9 cellular contexts compared by ENCODE assay signal in the genomic region with DNA sequence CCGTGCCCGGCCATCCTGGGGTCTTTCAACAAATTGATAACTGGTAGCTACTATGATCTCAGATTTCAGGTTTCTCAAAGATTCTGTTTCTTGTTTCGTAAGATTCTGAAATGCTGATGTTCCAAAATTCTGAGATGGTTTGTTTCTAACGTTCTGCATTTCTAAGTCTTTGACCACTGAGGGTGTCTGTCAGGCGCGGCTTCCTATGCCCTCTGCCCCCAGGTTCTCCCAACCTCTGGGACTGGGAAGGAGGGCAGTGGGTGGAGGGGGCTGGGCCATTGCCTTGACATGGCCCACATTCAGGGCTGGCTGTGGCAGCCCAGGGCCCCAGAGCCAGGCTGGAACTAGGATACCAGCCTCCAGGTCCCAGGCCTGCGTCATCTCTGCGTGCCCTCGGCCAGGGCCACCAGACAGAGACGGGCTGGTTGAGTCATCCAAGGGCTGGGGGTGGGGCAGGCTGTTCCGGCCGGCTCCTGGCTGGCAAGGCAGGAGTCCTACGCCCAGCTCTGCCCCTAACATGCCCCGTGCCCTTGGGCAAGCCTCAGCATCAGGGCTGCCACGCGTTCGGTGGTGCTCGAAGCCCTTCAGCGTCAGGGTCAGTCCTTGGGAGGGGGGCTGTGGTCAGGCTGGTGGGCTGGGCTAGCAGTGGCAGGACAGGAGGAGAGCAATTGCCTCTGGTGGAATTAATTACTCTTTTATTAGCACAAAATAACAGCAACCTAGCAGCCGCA. TPM values are rescaled to one million over a fixed set of nuclear protein-coding genes. Genes with fewer than 3 reads are reported as not detected.
DNase-seq lines count a peak whose midpoint lies in the region; ATAC-seq, FAIRE-seq and TF ChIP-seq lines count a peak whose summit lies in the region.
"Had no signal": no experiment of that assay in that cellular context is flagged by ENCODE, and none has a peak within 500 bp of the region (broad histone marks: within the 10 kb centered on the region; RNA-seq: fewer than 3 reads in every experiment).

No MANE protein-coding gene starts in this region.

- no peaks in the 10 kb centered on the region for H3K9me3 ChIP-seq in upper lobe of right lung

- H3K36me3 ChIP-seq in upper lobe of right lung: no peaks in the 10 kb centered on the region

- intact Hi-C loops in upper lobe of right lung (cut with DNase I): no loop called here

- no peaks in the 10 kb centered on the region for H3K9me3 Mint-ChIP-seq in central memory CD8-positive, alpha-beta T cell

- no peaks in the 10 kb centered on the region for H3K27me3 ChIP-seq in upper lobe of right lung

- peaks cover 31% of the 10 kb centered on the region for H3K4me1 Mint-ChIP-seq in central memory CD8-positive, alpha-beta T cell

- FAIRE-seq in frontal cortex (lab: Jason Lieb, UNC): no peak

- DNase-seq in Caki2 (ENCODE audit: low read depth): peak; percentile 81
- DNase-seq in NB4 (ENCODE audit: low read depth): peak; percentile 90
- no peak for DNase-seq in central memory CD8-positive, alpha-beta T cell (ENCODE audit: low spot score in 2 of 2)
- DNase-seq in lung microvascular endothelial cell (ENCODE audit: low read depth in 2 of 2): peak; percentile 62 to 66
- DNase-seq in upper lobe of right lung: peak; percentile 88
- no peak for DNase-seq in stimulated activated CD4-positive, alpha-beta T cell treated with anti-CD3 and anti-CD28 coated beads, Interleukin-4, amount 100 ng/mL, for 24 hours
- DNase-seq in frontal cortex (ENCODE audit: low spot score in 2 of 2): no peak

- H3K36me3 Mint-ChIP-seq in central memory CD8-positive, alpha-beta T cell (ENCODE audit: insufficient read depth): peaks cover 12% of the 10 kb centered on the region

- TF ChIP-seq CTCF in NB4 (IDR thresholded peaks at IDR 0.05; ENCODE audit: low read depth, low read length): no peak
- no peak for TF ChIP-seq CTCF in upper lobe of right lung (IDR thresholded peaks at IDR 0.05)

- no peak for ATAC-seq in central memory CD8-positive, alpha-beta T cell (replicated peaks; ENCODE audit: extremely low read depth, poor library complexity, severe bottlenecking)
- ATAC-seq in upper lobe of right lung (peak; percentile 70), GM18498 (IDR thresholded peaks at IDR 0.05; ENCODE audit: unreplicated experiment) (no peak)

- peaks cover 22% of the 10 kb centered on the region for H3K4me1 ChIP-seq in upper lobe of right lung

- H3K27ac ChIP-seq in upper lobe of right lung: peak overlapping the region; percentile 92

- TF ChIP-seq POLR2A in NB4 (IDR thresholded peaks at IDR 0.05; ENCODE audit: extremely low read depth, insufficient read length): peak; percentile 40

- in situ Hi-C loops in Caki2 (cut with HindIII; ENCODE audit: low pct_unique_long_range_greater_than_20kb, low sequenced_read_pairs): no loop called here

- peak overlapping the region; percentile 84 for H3K27ac Mint-ChIP-seq in central memory CD8-positive, alpha-beta T cell (ENCODE audit: low read depth)

- H3K4me3 Mint-ChIP-seq in central memory CD8-positive, alpha-beta T cell: peak overlapping the region; percentile 88

- H3K4me3 ChIP-seq in NB4 (ENCODE audit: low read depth, low read length) (peak overlapping the region; percentile 59), upper lobe of right lung (peak overlapping the region; percentile 73)

- no peaks in the 10 kb centered on the region for H3K27me3 Mint-ChIP-seq in central memory CD8-positive, alpha-beta T cell

RNA-seq across cellular contexts. Expression of gene TMEM134, which starts 5.2 kb away (rescaled TPM):
- total RNA-seq in Caki2 (2014; rRNA removed; shearing (Covaris generic); ENCODE audit: low replicate concordance): 99.8 and 100 TPM in 2 replicates
- total RNA-seq in lung microvascular endothelial cell (14.2 and 16.1 TPM in 2 replicates), upper lobe of right lung (46.9 TPM), frontal cortex (17.5 TPM)

RNA-seq across cellular contexts. Expression of gene CABP4, which starts 8.7 kb away (rescaled TPM):
- 1.6 and 10.8 TPM in 2 replicates for total RNA-seq in Caki2 (2014; rRNA removed; shearing (Covaris generic); ENCODE audit: low replicate concordance)
- 0.60 and 1.3 TPM in 2 replicates for total RNA-seq in lung microvascular endothelial cell
- total RNA-seq in upper lobe of right lung: 3.2 TPM
- total RNA-seq in frontal cortex: not detected

RNA-seq across cellular contexts. Expression of gene GPR152, which starts 11.3 kb away (rescaled TPM):
- total RNA-seq in Caki2 (2014; rRNA removed; shearing (Covaris generic); ENCODE audit: low replicate concordance): not detected in 2 replicates
- not detected in 2 replicates for total RNA-seq in lung microvascular endothelial cell
- total RNA-seq in upper lobe of right lung: not detected
- not detected for total RNA-seq in frontal cortex
- total RNA-seq: SK-MEL-5 had no signal

RNA-seq across cellular contexts. Expression of gene AIP, which starts 19.0 kb away (rescaled TPM):
- 91.4 and 117 TPM in 2 replicates for total RNA-seq in Caki2 (2014; rRNA removed; shearing (Covaris generic); ENCODE audit: low replicate concordance)
- total RNA-seq in lung microvascular endothelial cell (67.1 and 112 TPM in 2 replicates), upper lobe of right lung (87.0 TPM), frontal cortex (89.3 TPM)

RNA-seq across cellular contexts. Expression of gene CORO1B, which starts 20.6 kb away (rescaled TPM):
- 128 and 140 TPM in 2 replicates for total RNA-seq in Caki2 (2014; rRNA removed; shearing (Covaris generic); ENCODE audit: low replicate concordance)
- 91.9 and 111 TPM in 2 replicates for total RNA-seq in lung microvascular endothelial cell
- total RNA-seq in upper lobe of right lung: 132 TPM
- total RNA-seq in frontal cortex: 24.1 TPM

Comparison
In these comparisons a context has a peak if more than half of its experiments do, and no peak if none do; other contexts are left out.
1. DNase-seq: peak in Caki2 (single experiment), NB4 (single experiment), lung microvascular endothelial cell (2 of 2) and upper lobe of right lung (single experiment); none in central memory CD8-positive, alpha-beta T cell (0 of 2), stimulated activated CD4-positive, alpha-beta T cell treated with anti-CD3 and anti-CD28 coated beads, Interleukin-4, amount 100 ng/mL, for 24 hours (single experiment) and frontal cortex (0 of 2).